25 cellular contexts compared by ENCODE assay signal in the genomic region with DNA sequence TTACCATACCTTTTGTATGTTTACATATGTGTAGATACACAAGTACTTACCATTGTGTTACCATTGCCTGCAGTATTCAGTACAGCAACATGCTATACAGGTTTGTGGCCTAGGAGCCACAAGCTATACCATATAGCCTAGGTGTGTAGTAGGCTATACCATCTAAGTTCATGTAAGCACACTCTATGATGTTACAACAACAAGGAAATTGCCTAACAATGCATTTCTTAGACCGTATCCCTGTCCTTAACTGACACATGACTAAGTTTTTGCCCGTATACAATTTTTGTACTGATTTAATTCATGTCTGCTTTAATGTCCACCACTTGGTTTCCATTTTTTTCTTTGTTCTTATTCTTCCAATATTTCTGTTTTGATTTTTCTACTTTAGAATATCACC. TPM values are rescaled to one million over a fixed set of nuclear protein-coding genes. Genes with fewer than 3 reads are reported as not detected.
DNase-seq lines count a peak whose midpoint lies in the region; ATAC-seq and TF ChIP-seq lines count a peak whose summit lies in the region.
"Had no signal": no experiment of that assay in that cellular context is flagged by ENCODE, and none has a peak within 500 bp of the region (broad histone marks: within the 10 kb centered on the region; RNA-seq: fewer than 3 reads in every experiment).

No MANE protein-coding gene starts in this region.

- peaks cover 98% of the 10 kb centered on the region for H4K20me1 ChIP-seq in smooth muscle cell (ENCODE audit: low read depth)

- H3K9ac ChIP-seq in smooth muscle cell (ENCODE audit: low read depth), result no peak overlapping the region

- H3K27me3 Mint-ChIP-seq in CD8-positive, alpha-beta T cell (ENCODE audit: low read depth), result no peaks in the 10 kb centered on the region

- H3K9me3 Mint-ChIP-seq in CD8-positive, alpha-beta T cell, result no peaks in the 10 kb centered on the region
- H3K9me3 Mint-ChIP-seq: CD8-positive, alpha-beta memory T cell had no signal

- no peak overlapping the region for H3K4me3 ChIP-seq in NB4 (ENCODE audit: low read depth, low read length)
- H3K4me3 ChIP-seq in smooth muscle cell, result no peak overlapping the region
- H3K4me3 ChIP-seq in CD8-positive, alpha-beta T cell (ENCODE audit: low read depth, low read length), result no peak overlapping the region
- H3K4me3 ChIP-seq: A549, MG63, Peyer's patch had no signal

- no peak overlapping the region for H3K4me3 Mint-ChIP-seq in CD8-positive, alpha-beta T cell
- H3K4me3 Mint-ChIP-seq: CD8-positive, alpha-beta memory T cell had no signal

- no peaks in the 10 kb centered on the region for H3K4me1 ChIP-seq in smooth muscle cell (ENCODE audit: low read depth)
- H3K4me1 ChIP-seq in CD8-positive, alpha-beta T cell (ENCODE audit: insufficient read depth, low read length), result no peaks in the 10 kb centered on the region

- no peaks in the 10 kb centered on the region for H3F3A ChIP-seq in smooth muscle cell (ENCODE audit: low read depth)

- no peak for TF ChIP-seq POLR2A in NB4 (IDR thresholded peaks at IDR 0.05; ENCODE audit: extremely low read depth, insufficient read length)

- H3K36me3 ChIP-seq in smooth muscle cell (ENCODE audit: low read depth), result no peaks in the 10 kb centered on the region
- H3K36me3 ChIP-seq in CD8-positive, alpha-beta T cell (ENCODE audit: insufficient read depth, low read length), result no peaks in the 10 kb centered on the region
- H3K36me3 ChIP-seq: MG63, Peyer's patch had no signal

- CTCF ChIA-PET in CD8-positive, alpha-beta T cell (lab: Charles Lee), result interaction anchor here (1.4 kb wide), 1 partner anchor 16 kb away, joined by 5 read pairs; no protein-coding TSS in a partner anchor

- peak; percentile 72 for ATAC-seq in esophagus mucosa
- ATAC-seq in CD8-positive, alpha-beta T cell, result no peak

- no peak overlapping the region for H3K27ac ChIP-seq in smooth muscle cell (ENCODE audit: low read depth)
- H3K27ac ChIP-seq in CD8-positive, alpha-beta T cell (ENCODE audit: low read depth, low read length), result no peak overlapping the region
- H3K27ac ChIP-seq: A549, C4-2B, Peyer's patch had no signal

- WGBS in smooth muscle cell (ENCODE audit: low lambda C conversion rate), result 85% methylated on average over 2 of the region's 2 CpGs

- H3K36me3 Mint-ChIP-seq in CD8-positive, alpha-beta T cell, result no peaks in the 10 kb centered on the region

- H3K27me3 ChIP-seq in smooth muscle cell (ENCODE audit: low read depth), result no peaks in the 10 kb centered on the region
- no peaks in the 10 kb centered on the region for H3K27me3 ChIP-seq in CD8-positive, alpha-beta T cell (ENCODE audit: insufficient read depth, low read length)
- H3K27me3 ChIP-seq: MG63, Peyer's patch had no signal

- POLR2A ChIA-PET in CD8-positive, alpha-beta T cell (lab: Charles Lee), result interaction anchor here (0.6 kb wide), 1 partner anchor 12 kb away, joined by 5 read pairs; no protein-coding TSS in a partner anchor

- H3K9me3 ChIP-seq in smooth muscle cell (replicated peaks; ENCODE audit: low read depth), result no peaks in the 10 kb centered on the region
- no peaks in the 10 kb centered on the region for H3K9me3 ChIP-seq in CD8-positive, alpha-beta T cell (ENCODE audit: low read length)
- H3K9me3 ChIP-seq: A549, MG63, Peyer's patch had no signal

- no peak overlapping the region for H2AFZ ChIP-seq in smooth muscle cell (ENCODE audit: low read depth)

- TF ChIP-seq CTCF in NB4 (IDR thresholded peaks at IDR 0.05; ENCODE audit: low read depth, low read length) (no peak), smooth muscle cell (IDR thresholded peaks at IDR 0.05; ENCODE audit: borderline replicate concordance, insufficient read depth, poor library complexity, severe bottlenecking) (no peak)
- TF ChIP-seq CTCF in CD8-positive, alpha-beta T cell (IDR thresholded peaks at IDR 0.05), result no peak

- DNase-seq in GF-D8 (lab: John Stamatoyannopoulos, UW), result peak; percentile 39
- peak; percentile 54 for DNase-seq in NB4 (ENCODE audit: low read depth)
- DNase-seq in smooth muscle cell (lab: John Stamatoyannopoulos, UW; ENCODE audit: unreplicated experiment), result no peak
- no peak for DNase-seq in CD8-positive, alpha-beta T cell
- DNase-seq in NCI-H1930 (lab: John Stamatoyannopoulos, UW), result no peak
- no peak for DNase-seq in stimulated activated CD4-positive, alpha-beta T cell treated with anti-CD3 and anti-CD28 coated beads, Interleukin-12 subunit alpha, Interleukin-12 subunit beta, amount 100 ng/mL, for 4 hours
- DNase-seq: Calu3; CD8-positive, alpha-beta memory T cell; DMS153; DND-41; H7; KBM-7; MG63; NCI-H1092 treated with DMSO at 0.1 percent for 48 hours; NCI-H1436; NCI-H187; NCI-H2171 treated with DMSO at 0.1 percent for 48 hours; NCI-H446 treated with DMSO at 0.1 percent for 48 hours; NCI-H526 treated with DMSO at 0.1 percent for 48 hours; OCI-M1; Peyer's patch; SHP77 treated with DMSO at 0.1 percent for 48 hours had no signal

- H3K79me2 ChIP-seq in smooth muscle cell (ENCODE audit: low read depth), result peaks cover 100% of the 10 kb centered on the region

- intact Hi-C loops in CD8-positive, alpha-beta T cell (cut with DNase I, micrococcal nuclease), result no loop called here

- peak overlapping the region; percentile 64 for H3K4me2 ChIP-seq in smooth muscle cell

- no peak overlapping the region for H3K27ac Mint-ChIP-seq in CD8-positive, alpha-beta T cell

- H3K4me1 Mint-ChIP-seq in CD8-positive, alpha-beta T cell (ENCODE audit: low read depth), result peaks cover 1% of the 10 kb centered on the region

RNA-seq across cellular contexts. Expression of gene TNPO1, which starts 18.5 kb away (rescaled TPM):
- total RNA-seq in esophagus mucosa (58.7 TPM), smooth muscle cell (167 and 182 TPM in 2 replicates)
- 62.7 and 67.1 TPM in 2 replicates for polyA plus RNA-seq in smooth muscle cell
- 10 to 100 TPM; 76.5 to 96.5 TPM for total RNA-seq in CD8-positive, alpha-beta T cell

Comparison
In these comparisons a context has a peak if more than half of its experiments do, and no peak if none do; other contexts are left out.
1. DNase-seq: peak in GF-D8 (single experiment) and NB4 (single experiment); none in smooth muscle cell (single experiment), CD8-positive, alpha-beta T cell (0 of 7), NCI-H1930 (0 of 2) and stimulated activated CD4-positive, alpha-beta T cell treated with anti-CD3 and anti-CD28 coated beads, Interleukin-12 subunit alpha, Interleukin-12 subunit beta, amount 100 ng/mL, for 4 hours (single experiment).